8 cellular contexts compared by ENCODE assay signal in the genomic region with DNA sequence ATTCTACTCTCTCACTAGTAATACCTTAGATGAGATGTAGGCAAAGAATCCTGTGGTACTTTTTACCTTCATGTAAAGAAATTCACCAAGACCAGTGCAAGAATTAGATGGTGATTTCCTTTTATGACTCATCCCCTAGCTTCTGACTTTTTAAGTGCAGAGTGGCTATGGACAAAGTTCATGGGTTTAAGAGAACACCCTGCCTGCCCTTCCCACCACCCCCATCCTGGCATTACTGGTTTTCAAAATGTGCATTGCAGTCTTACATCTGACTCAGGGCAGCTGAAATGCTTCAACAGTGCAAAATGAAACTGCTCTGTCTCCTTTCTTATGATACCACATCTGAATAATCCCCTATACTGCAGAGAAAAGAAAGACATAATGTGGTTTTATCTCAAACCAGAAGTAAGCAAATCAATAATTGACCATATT. TPM values are rescaled to one million over a fixed set of nuclear protein-coding genes. Genes with fewer than 3 reads are reported as not detected.
DNase-seq lines count a peak whose midpoint lies in the region; ATAC-seq, FAIRE-seq and TF ChIP-seq lines count a peak whose summit lies in the region.

No MANE protein-coding gene starts in this region.

- H3K27ac ChIP-seq in right atrium auricular region: no peak overlapping the region

- H3K27me3 ChIP-seq in right atrium auricular region: no peaks in the 10 kb centered on the region

- H3K9me3 ChIP-seq in right atrium auricular region: no peaks in the 10 kb centered on the region

- no peak for DNase-seq in GM12891 (ENCODE audit: insufficient read length, low spot score)
- peak; percentile 68 for DNase-seq in HT1080 (ENCODE audit: low read depth)
- DNase-seq in hypothalamus (lab: John Stamatoyannopoulos, UW): no peak
- no peak for DNase-seq in NCI-H748 treated with DMSO at 0.1 percent for 48 hours (lab: John Stamatoyannopoulos, UW)
- DNase-seq in right atrium auricular region (ENCODE audit: low spot score): no peak
- no peak for DNase-seq in NCI-H1694 (lab: John Stamatoyannopoulos, UW)

- TF ChIP-seq POLR2A in GM12891 (IDR thresholded peaks at IDR 0.05; ENCODE audit: low read depth, low read length): no peak

- peaks cover 0 to 5% of the 10 kb centered on the region in 2 donors for H3K4me1 ChIP-seq in right atrium auricular region

- peak; percentile 45 for FAIRE-seq in GM12891 (lab: Jason Lieb, UNC)

- H3K36me3 ChIP-seq in right atrium auricular region: no peaks in the 10 kb centered on the region

- ATAC-seq in GM21619 (IDR thresholded peaks at IDR 0.05; ENCODE audit: unreplicated experiment): peak; percentile 85
- ATAC-seq in esophagus mucosa: peak; percentile 96

- no peak for TF ChIP-seq CTCF in right atrium auricular region (IDR thresholded peaks at IDR 0.05)

- no peak overlapping the region for H3K4me3 ChIP-seq in right atrium auricular region

TF ChIP-seq in GM12891, 5 proteins besides CTCF, POLR2A, EP300 and RAD21:
- TF ChIP-seq PAX5 (IDR thresholded peaks at IDR 0.05; ENCODE audit: insufficient read depth, low read length, severe bottlenecking): no peak
- TF ChIP-seq POU2F2 (IDR thresholded peaks at IDR 0.05; ENCODE audit: low read depth, low read length): no peak
- TF ChIP-seq TAF1 (IDR thresholded peaks at IDR 0.05; ENCODE audit: low read depth, low read length): no peak
- TF ChIP-seq SPI1 (IDR thresholded peaks at IDR 0.05; ENCODE audit: low read depth, low read length): no peak
- no peak for TF ChIP-seq POLR2AphosphoS5 (IDR thresholded peaks at IDR 0.05; ENCODE audit: low read depth, low read length)

RNA-seq across cellular contexts. Expression of gene MAIP1, which starts 22.6 kb away (rescaled TPM):
- 18.7 TPM for polyA plus RNA-seq in GM12891 (2012; ENCODE audit: low read depth, missing spikeins)
- 48.2 and 49.4 TPM in 2 replicates for total RNA-seq in HT1080 (2014; rRNA removed; shearing (Covaris generic))
- 21.3 and 29.0 TPM in 2 replicates for polyA plus RNA-seq in HT1080 (2015; cell fraction: cytosol; rRNA removed)
- polyA plus RNA-seq in HT1080 (2015; cell fraction: nucleus; rRNA removed): 21.2 and 22.6 TPM in 2 replicates
- 17.7 TPM for total RNA-seq in esophagus mucosa
- 10 to 100 TPM; 11.0 to 18.2 TPM for total RNA-seq in right atrium auricular region

RNA-seq across cellular contexts. Expression of gene TYW5, which starts 22.7 kb away (rescaled TPM):
- 4.7 TPM for polyA plus RNA-seq in GM12891 (2012; ENCODE audit: low read depth, missing spikeins)
- 4.6 and 5.3 TPM in 2 replicates for total RNA-seq in HT1080 (2014; rRNA removed; shearing (Covaris generic))
- polyA plus RNA-seq in HT1080 (2015; cell fraction: cytosol; rRNA removed): 3.9 and 4.1 TPM in 2 replicates
- polyA plus RNA-seq in HT1080 (2015; cell fraction: nucleus; rRNA removed): 8.7 and 10.4 TPM in 2 replicates
- total RNA-seq in esophagus mucosa: 4.5 TPM
- total RNA-seq in right atrium auricular region: 1 to 10 TPM; 1.9 to 3.3 TPM
